In the genomic region with DNA sequence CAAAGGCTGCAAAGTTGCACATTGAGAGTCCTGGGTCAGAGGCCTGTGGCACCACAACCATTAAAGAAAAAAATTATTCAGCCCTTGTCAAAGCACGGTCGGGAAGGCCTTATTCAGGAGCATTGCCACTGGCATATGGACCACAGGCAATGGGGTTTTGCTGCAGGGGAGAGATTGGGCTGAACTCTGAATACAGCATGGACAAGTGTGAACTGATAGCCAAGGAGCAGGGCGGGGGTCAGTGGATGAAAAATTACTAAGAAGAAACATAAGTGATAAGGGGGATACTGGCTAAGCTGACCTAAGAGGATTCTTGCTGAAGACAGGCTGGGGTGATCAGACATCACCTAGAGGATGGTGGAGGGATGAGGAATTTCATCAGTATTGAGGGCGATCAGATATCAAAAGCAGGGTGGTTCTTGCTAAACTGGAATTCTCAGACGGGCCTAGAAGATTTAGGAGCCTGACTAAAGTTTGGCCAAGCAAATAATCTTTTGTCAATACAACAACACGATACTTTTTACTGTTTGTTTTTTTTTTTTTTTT, we compare ENCODE assay signal across 20 cellular contexts. TPM values are rescaled to one million over a fixed set of nuclear protein-coding genes. Genes with fewer than 3 reads are reported as not detected.
DNase-seq lines count a peak whose midpoint lies in the region; ATAC-seq and TF ChIP-seq lines count a peak whose summit lies in the region.
"Had no signal": no experiment of that assay in that cellular context is flagged by ENCODE, and none has a peak within 500 bp of the region (broad histone marks: within the 10 kb centered on the region; RNA-seq: fewer than 3 reads in every experiment).

No MANE protein-coding gene starts in this region.

- H3K4me1 ChIP-seq in GM23338 (ENCODE audit: insufficient read depth): peaks cover 3% of the 10 kb centered on the region; the same call in 1 of the 2 replicates
- H3K4me1 ChIP-seq in RWPE2 (ENCODE audit: insufficient read depth, poor library complexity, severe bottlenecking): peaks cover 2% of the 10 kb centered on the region
- peaks cover 7% of the 10 kb centered on the region for H3K4me1 ChIP-seq in ovary (ENCODE audit: insufficient read depth)

- no peaks in the 10 kb centered on the region for H3K27me3 ChIP-seq in GM23338 (ENCODE audit: insufficient read depth)
- H3K27me3 ChIP-seq in RWPE2 (ENCODE audit: insufficient read depth, poor library complexity, severe bottlenecking): no peaks in the 10 kb centered on the region
- H3K27me3 ChIP-seq in ovary: no peaks in the 10 kb centered on the region
- H3K27me3 ChIP-seq: upper lobe of left lung had no signal

- peaks cover 13% of the 10 kb centered on the region for H3K79me2 ChIP-seq in GM23338 (replicated peaks; ENCODE audit: insufficient read depth)

- H3K27ac Mint-ChIP-seq in GM23338 (no peak overlapping the region), immature natural killer cell (peak overlapping the region in 2 of 6 donors; percentile 17 to 66), progenitor cell of endocrine pancreas (peak overlapping the region; percentile 57)
- H3K27ac Mint-ChIP-seq: activated CD8-positive, alpha-beta memory T cell treated with anti-CD3 and anti-CD28 coated beads, Interleukin-2, amount 10 ng/mL, durations not matched to agents 7 days and 5 days; activated T-cell treated with anti-CD3 and anti-CD28 coated beads, Interleukin-2, amount 50 U/mL, for 72 hours; stimulated activated effector memory CD8-positive, alpha-beta T cell treated with anti-CD3 and anti-CD28 coated beads, Interleukin-12 subunit alpha, Interleukin-12 subunit beta, amount 100 ng/mL, for 72 hours had no signal

- H2AFZ ChIP-seq in GM23338: no peak overlapping the region

- H3K9me3 ChIP-seq in RWPE2 (ENCODE audit: severe bottlenecking) (peaks cover 2% of the 10 kb centered on the region), ovary (no peaks in the 10 kb centered on the region)
- H3K9me3 ChIP-seq: left ventricle myocardium inferior, upper lobe of left lung had no signal

- DNase-seq in GM23338 (ENCODE audit: low spot score): peak; percentile 41
- DNase-seq in RWPE2 (ENCODE audit: low spot score): peak; percentile 9
- DNase-seq in immature natural killer cell: no peak
- no peak for DNase-seq in progenitor cell of endocrine pancreas (ENCODE audit: low spot score, unreplicated experiment)
- DNase-seq in activated CD8-positive, alpha-beta memory T cell treated with anti-CD3 and anti-CD28 coated beads for 24 hours: no peak
- DNase-seq in ovary: no peak
- DNase-seq: activated CD4-positive, alpha-beta T cell treated with anti-CD3 and anti-CD28 coated beads, Interleukin-2, amount 50 U/mL, for 1 hour; activated CD8-positive, alpha-beta memory T cell treated with anti-CD3 and anti-CD28 coated beads, Interleukin-2, amount 10 ng/mL, durations not matched to agents 7 days and 5 days; activated naive CD4-positive, alpha-beta T cell treated with Interleukin-2 at 50 U/mL for 16 hours; activated T-cell treated with anti-CD3 and anti-CD28 coated beads, Interleukin-2, amount 50 U/mL, for 72 hours; left ventricle myocardium inferior; naive B cell; NCI-H1105; NCI-H1930; NCI-H526 treated with DMSO at 0.1 percent for 48 hours; stimulated activated CD4-positive, alpha-beta T cell treated with anti-CD3 and anti-CD28 coated beads, Interleukin-4, amount 100 ng/mL, for 24 hours; upper lobe of left lung had no signal

- peaks cover 7% of the 10 kb centered on the region for H3K4me1 Mint-ChIP-seq in GM23338
- peaks cover 12 to 14% of the 10 kb centered on the region in 2 donors for H3K4me1 Mint-ChIP-seq in immature natural killer cell
- H3K4me1 Mint-ChIP-seq in progenitor cell of endocrine pancreas (ENCODE audit: low read depth): peaks cover 14% of the 10 kb centered on the region

- H3K27me3 Mint-ChIP-seq in GM23338 (ENCODE audit: insufficient read depth, low read depth, poor library complexity) (peaks cover 9% of the 10 kb centered on the region), immature natural killer cell (ENCODE audit: low read depth in 3 of 3) (peaks cover 0 to 11% (median 6%) of the 10 kb centered on the region in 3 donors), progenitor cell of endocrine pancreas (peaks cover 1% of the 10 kb centered on the region)
- H3K27me3 Mint-ChIP-seq: activated CD8-positive, alpha-beta memory T cell treated with anti-CD3 and anti-CD28 coated beads, Interleukin-2, amount 10 ng/mL, durations not matched to agents 7 days and 5 days; naive B cell had no signal

- TF ChIP-seq CTCF in GM23338 (conservative IDR thresholded peaks at IDR 0.05; ENCODE audit: low read depth in 2 of 2) (no peak), RWPE2 (IDR thresholded peaks at IDR 0.05; ENCODE audit: poor library complexity, severe bottlenecking) (no peak), progenitor cell of endocrine pancreas (IDR thresholded peaks at IDR 0.05; ENCODE audit: unreplicated experiment) (no peak), ovary (IDR thresholded peaks at IDR 0.05) (no peak)

- no peak for TF ChIP-seq EP300 in ovary (IDR thresholded peaks at IDR 0.05)

- no peak overlapping the region for H3K27ac ChIP-seq in GM23338 (ENCODE audit: low read depth)
- H3K27ac ChIP-seq in RWPE2 (ENCODE audit: poor library complexity, severe bottlenecking): no peak overlapping the region
- no peak overlapping the region for H3K27ac ChIP-seq in ovary
- H3K27ac ChIP-seq: left ventricle myocardium inferior, upper lobe of left lung had no signal

- no peak for TF ChIP-seq POLR2A in ovary (IDR thresholded peaks at IDR 0.05)

- H3K4me3 Mint-ChIP-seq in GM23338: no peak overlapping the region
- peak overlapping the region in 4 of 5 donors; percentile 13 to 59 (median 36) for H3K4me3 Mint-ChIP-seq in immature natural killer cell
- H3K4me3 Mint-ChIP-seq in progenitor cell of endocrine pancreas (ENCODE audit: low read depth): no peak overlapping the region
- H3K4me3 Mint-ChIP-seq: activated CD8-positive, alpha-beta memory T cell treated with anti-CD3 and anti-CD28 coated beads, Interleukin-2, amount 10 ng/mL, durations not matched to agents 7 days and 5 days; activated T-cell treated with anti-CD3 and anti-CD28 coated beads, Interleukin-2, amount 50 U/mL, for 72 hours; stimulated activated effector memory CD8-positive, alpha-beta T cell treated with anti-CD3 and anti-CD28 coated beads, Interleukin-12 subunit alpha, Interleukin-12 subunit beta, amount 100 ng/mL, for 72 hours had no signal

- H3K9me3 Mint-ChIP-seq in GM23338: no peaks in the 10 kb centered on the region; the same call in 2 of the 3 replicates
- H3K9me3 Mint-ChIP-seq in immature natural killer cell: no peaks in the 10 kb centered on the region
- no peaks in the 10 kb centered on the region for H3K9me3 Mint-ChIP-seq in progenitor cell of endocrine pancreas (ENCODE audit: low read depth)
- H3K9me3 Mint-ChIP-seq: activated T-cell treated with anti-CD3 and anti-CD28 coated beads, Interleukin-2, amount 50 U/mL, for 72 hours; naive B cell; stimulated activated effector memory CD8-positive, alpha-beta T cell treated with anti-CD3 and anti-CD28 coated beads, Interleukin-12 subunit alpha, Interleukin-12 subunit beta, amount 100 ng/mL, for 72 hours had no signal

- peaks cover 8% of the 10 kb centered on the region for H3K36me3 Mint-ChIP-seq in GM23338 (ENCODE audit: low read depth)
- H3K36me3 Mint-ChIP-seq in immature natural killer cell: no peaks in the 10 kb centered on the region
- H3K36me3 Mint-ChIP-seq in progenitor cell of endocrine pancreas (ENCODE audit: insufficient read depth): no peaks in the 10 kb centered on the region
- H3K36me3 Mint-ChIP-seq: naive B cell had no signal

- no peaks in the 10 kb centered on the region for H3K36me3 ChIP-seq in GM23338 (ENCODE audit: insufficient read depth)
- peaks cover 5% of the 10 kb centered on the region; the same call in 1 of the 2 replicates for H3K36me3 ChIP-seq in RWPE2 (ENCODE audit: low read depth)
- H3K36me3 ChIP-seq in ovary: no peaks in the 10 kb centered on the region
- H3K36me3 ChIP-seq: left ventricle myocardium inferior, upper lobe of left lung had no signal

- H3K4me2 ChIP-seq in GM23338: no peak overlapping the region

- H4K20me1 ChIP-seq in GM23338 (replicated peaks; ENCODE audit: insufficient read depth): peaks cover 3% of the 10 kb centered on the region; the same call in 1 of the 2 replicates

- ATAC-seq in GM23338 (no peak), RWPE2 (ENCODE audit: low read depth) (no peak), GM19328 (IDR thresholded peaks at IDR 0.05; ENCODE audit: unreplicated experiment) (no peak)
- ATAC-seq: activated CD8-positive, alpha-beta memory T cell treated with anti-CD3 and anti-CD28 coated beads, Interleukin-2, amount 10 ng/mL, durations not matched to agents 7 days and 5 days; activated T-cell treated with anti-CD3 and anti-CD28 coated beads, Interleukin-2, amount 50 U/mL, for 72 hours; sciatic nerve; stimulated activated effector memory CD8-positive, alpha-beta T cell treated with anti-CD3 and anti-CD28 coated beads, Interleukin-12 subunit alpha, Interleukin-12 subunit beta, amount 100 ng/mL, for 72 hours had no signal

- no peak overlapping the region for H3K4me3 ChIP-seq in GM23338
- H3K4me3 ChIP-seq in RWPE2 (ENCODE audit: severe bottlenecking): no peak overlapping the region
- no peak overlapping the region for H3K4me3 ChIP-seq in ovary
- H3K4me3 ChIP-seq: left ventricle myocardium inferior, upper lobe of left lung had no signal

- H3K9me2 ChIP-seq in GM23338 (ENCODE audit: insufficient read depth): no peaks in the 10 kb centered on the region

- H3F3A ChIP-seq in GM23338 (replicated peaks; ENCODE audit: low read depth): peaks cover 16% of the 10 kb centered on the region

- 59 to 75% (median 62%) methylated on average over 6 of the region's 6 CpGs for WGBS in ovary, 3 donors

- intact Hi-C loops in ovary (cut with DNase I): no loop called here

RNA-seq across cellular contexts. Expression of a gene that starts 3.3 kb away (rescaled TPM):
- 41.6 and 48.9 TPM in 2 replicates for total RNA-seq in GM23338 (2014; rRNA removed; shearing (Covaris generic))
- polyA plus RNA-seq in GM23338 (2016; fragmentation: Nextera tagmentation; extraction: Ambion mirVana) (11.4 and 12.2 TPM in 2 replicates), immature natural killer cell (1 to 10 TPM in 2 of 3 donors, under 1 TPM in 1; 0.83 to 5.4 (median 1.4) TPM), ovary (10 to 100 TPM; 17.2 to 21.4 TPM)
- total RNA-seq in progenitor cell of endocrine pancreas (75.8 and 79.8 TPM in 2 replicates), ovary (10 to 100 TPM; 15.9 to 46.5 (median 40.1) TPM)

RNA-seq across cellular contexts. Expression of a gene that starts 39.2 kb away (rescaled TPM):
- total RNA-seq in GM23338 (2014; rRNA removed; shearing (Covaris generic)): 987 and 1,206 TPM in 2 replicates
- polyA plus RNA-seq in GM23338 (2016; fragmentation: Nextera tagmentation; extraction: Ambion mirVana) (988 and 1,014 TPM in 2 replicates), immature natural killer cell (100 to 1,000 TPM in 1 of 3 donors, 10 to 100 TPM in 2; 90.4 to 111 (median 92.4) TPM), ovary (10 to 100 TPM; 79.9 to 80.2 TPM)
- total RNA-seq in progenitor cell of endocrine pancreas (217 and 219 TPM in 2 replicates), ovary (100 to 1,000 TPM in 2 of 7 donors, 10 to 100 TPM in 5; 62.8 to 198 (median 82.8) TPM)

RNA-seq across cellular contexts. Expression of a gene that starts 40.3 kb away (rescaled TPM):
- 56.4 and 61.3 TPM in 2 replicates for total RNA-seq in GM23338 (2014; rRNA removed; shearing (Covaris generic))
- 41.3 and 42.9 TPM in 2 replicates for polyA plus RNA-seq in GM23338 (2016; fragmentation: Nextera tagmentation; extraction: Ambion mirVana)
- polyA plus RNA-seq in immature natural killer cell: 10 to 100 TPM; 22.7 to 33.7 (median 27.6) TPM
- 78.5 and 86.5 TPM in 2 replicates for total RNA-seq in progenitor cell of endocrine pancreas
- total RNA-seq in ovary: 10 to 100 TPM; 35.6 to 59.7 (median 50.1) TPM
- polyA plus RNA-seq in ovary: 10 to 100 TPM in 1 of 2 donors, 1 to 10 TPM in 1; 2.8 to 44.1 TPM

RNA-seq across cellular contexts. Expression of a gene that starts 54.9 kb away (rescaled TPM):
- 26.1 and 47.6 TPM in 2 replicates for total RNA-seq in GM23338 (2014; rRNA removed; shearing (Covaris generic))
- polyA plus RNA-seq in GM23338 (2016; fragmentation: Nextera tagmentation; extraction: Ambion mirVana) (13.7 and 22.1 TPM in 2 replicates), immature natural killer cell (1 to 10 TPM in 1 of 3 donors, under 1 TPM in 2; 0.54 to 3.7 (median 0.79) TPM), ovary (10 to 100 TPM in 1 of 2 donors, 1 to 10 TPM in 1; 5.1 to 34.8 TPM)
- total RNA-seq in progenitor cell of endocrine pancreas (82.1 and 83.5 TPM in 2 replicates), ovary (10 to 100 TPM; 13.7 to 77.4 (median 60.9) TPM)

RNA-seq across cellular contexts. Expression of a gene that starts 55.8 kb away (rescaled TPM):
- 15.0 and 20.2 TPM in 2 replicates for total RNA-seq in GM23338 (2014; rRNA removed; shearing (Covaris generic))
- polyA plus RNA-seq in GM23338 (2016; fragmentation: Nextera tagmentation; extraction: Ambion mirVana): 6.7 and 6.9 TPM in 2 replicates
- 10 to 100 TPM; 43.3 to 68.6 (median 56.6) TPM for polyA plus RNA-seq in immature natural killer cell
- total RNA-seq in progenitor cell of endocrine pancreas: 19.9 and 21.8 TPM in 2 replicates
- 10 to 100 TPM; 11.8 to 17.5 (median 13.3) TPM for total RNA-seq in ovary
- polyA plus RNA-seq in ovary: 10 to 100 TPM; 11.0 to 17.2 TPM

Comparison
In these comparisons a context has a peak if more than half of its experiments do, and no peak if none do; other contexts are left out.
1. DNase-seq: peak in GM23338 (single experiment) and RWPE2 (single experiment); none in immature natural killer cell (0 of 3), progenitor cell of endocrine pancreas (single experiment), activated CD8-positive, alpha-beta memory T cell treated with anti-CD3 and anti-CD28 coated beads for 24 hours (single experiment) and ovary (0 of 5).
2. H3K4me3 Mint-ChIP-seq: peak in immature natural killer cell (4 of 5); none in GM23338 (single experiment) and progenitor cell of endocrine pancreas (single experiment).